9 cellular contexts compared by ENCODE assay signal in genomic region chr13:36918246-36919060, GRCh38. TPM values are rescaled to one million over a fixed set of nuclear protein-coding genes. Genes with fewer than 3 reads are reported as not detected.
A peak's percentile ranks its signal among the peaks of the same experiment; 100 is the strongest.
DNase-seq lines count a peak whose midpoint lies in the region; ATAC-seq and TF ChIP-seq lines count a peak whose summit lies in the region.
"Had no signal": no experiment of that assay in that cellular context is flagged by ENCODE, and none has a peak within 500 bp of the region (broad histone marks: within the 10 kb centered on the region; RNA-seq: fewer than 3 reads in every experiment).

No MANE protein-coding gene starts in this region.

- H3K27ac ChIP-seq in SJSA1 (peak overlapping the region; percentile 93), sigmoid colon (peak overlapping the region; percentile 81 to 89 (median 89))

- intact Hi-C loops in sigmoid colon (cut with DNase I) (loop anchor here (5.0 kb wide), 2 partner anchors 79 to 101 kb away; partner anchors contain the start of genes ALG5 and RFXAP), posterior vena cava (cut with DNase I) (no loop called here)

- peaks cover 34% of the 10 kb centered on the region for H3K4me1 ChIP-seq in SJSA1 (replicated peaks)
- H3K4me1 ChIP-seq in sigmoid colon: peaks cover 0 to 55% (median 38%) of the 10 kb centered on the region in 4 donors

- no peak for ATAC-seq in GM21360 (IDR thresholded peaks at IDR 0.05; ENCODE audit: unreplicated experiment)

- H3K9me3 ChIP-seq in SJSA1 (replicated peaks) (no peaks in the 10 kb centered on the region), sigmoid colon (no peaks in the 10 kb centered on the region)

- peak overlapping the region; percentile 51 for H3K4me3 ChIP-seq in SJSA1
- H3K4me3 ChIP-seq in sigmoid colon: peak overlapping the region; percentile 51 to 73 (median 68)

- H3K36me3 ChIP-seq in SJSA1 (peaks cover 4% of the 10 kb centered on the region; the same call in 1 of the 2 replicates), sigmoid colon (no peaks in the 10 kb centered on the region)

- DNase-seq in NCI-H1417 (lab: John Stamatoyannopoulos, UW): peak; percentile 21 to 68 (median 66)
- DNase-seq in NCI-H1417 treated with DMSO at 0.1 percent for 48 hours (lab: John Stamatoyannopoulos, UW): no peak
- DNase-seq in SJSA1 (ENCODE audit: low read depth in 1 of 2, low spot score in 2 of 2): no peak
- peak; percentile 14 for DNase-seq in glomerular endothelial cell (ENCODE audit: extremely low read depth, low read depth, low spot score)
- no peak for DNase-seq in sigmoid colon
- no peak for DNase-seq in NOMO-1 (lab: John Stamatoyannopoulos, UW; ENCODE audit: unreplicated experiment in 2 of 2)
- DNase-seq in posterior vena cava (ENCODE audit: low spot score): no peak

- TF ChIP-seq EP300 in sigmoid colon (IDR thresholded peaks at IDR 0.05): no peak

- no peaks in the 10 kb centered on the region for H3K27me3 ChIP-seq in SJSA1 (replicated peaks)
- no peaks in the 10 kb centered on the region for H3K27me3 ChIP-seq in sigmoid colon

- TF ChIP-seq CTCF in sigmoid colon (IDR thresholded peaks at IDR 0.05): no peak

- no peak for TF ChIP-seq POLR2A in sigmoid colon (IDR thresholded peaks at IDR 0.05)

- WGBS in sigmoid colon, 2 donors: 30 to 35% methylated on average over 11 of the region's 11 CpGs

RNA-seq across cellular contexts. Expression of gene SMAD9, which starts 1.6 kb away (rescaled TPM):
- 16.8 and 25.9 TPM in 2 replicates for total RNA-seq in SJSA1 (2014; rRNA removed; shearing (Covaris generic))
- 1.4 and 2.3 TPM in 2 replicates for total RNA-seq in glomerular endothelial cell
- 10 to 100 TPM; 21.7 to 33.3 (median 27.8) TPM for total RNA-seq in sigmoid colon
- 1 to 10 TPM; 1.2 to 4.3 (median 2.5) TPM for polyA plus RNA-seq in sigmoid colon
- 10 to 100 TPM; 10.0 to 14.2 TPM for total RNA-seq in posterior vena cava
- total RNA-seq: T-helper 2 cell treated with Interferon-gamma antibody and Interleukin-4, amounts not matched to agents 100 ng/mL and 5 ng/mL, for 36 hours had no signal

Comparison
In these comparisons a context has a peak if more than half of its experiments do, and no peak if none do; other contexts are left out.
1. DNase-seq: peak in NCI-H1417 (3 of 3) and glomerular endothelial cell (single experiment); none in NCI-H1417 treated with DMSO at 0.1 percent for 48 hours (single experiment), SJSA1 (0 of 2), sigmoid colon (single experiment), NOMO-1 (0 of 2) and posterior vena cava (single experiment).